In the genomic region with DNA sequence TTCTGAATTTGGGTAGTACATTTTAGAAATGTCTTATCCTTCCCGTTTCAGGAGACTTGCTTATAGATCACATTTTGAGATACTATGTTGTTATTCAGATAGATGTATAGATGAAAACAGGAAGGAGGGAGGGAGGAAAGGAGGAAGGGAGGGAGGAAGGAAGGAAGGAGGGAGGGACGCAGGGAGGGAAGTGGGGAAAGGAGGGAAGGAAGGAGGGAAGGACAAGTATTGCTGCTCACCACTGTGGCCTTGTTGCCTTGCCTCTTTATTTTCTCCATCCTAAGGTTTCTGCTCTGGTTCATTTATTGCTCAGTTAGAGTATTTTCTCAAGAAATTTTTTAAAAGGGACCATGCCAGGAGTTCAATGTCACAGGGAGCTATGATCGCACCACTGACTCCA, we compare ENCODE assay signal across 25 cellular contexts.
"Had no signal": no experiment of that assay in that cellular context is flagged by ENCODE, and none has a peak within 500 bp of the region (broad histone marks: within the 10 kb centered on the region; RNA-seq: fewer than 3 reads in every experiment).

No MANE protein-coding gene starts in this region.

- H3K27me3 ChIP-seq: neutrophil, pancreas, right atrium auricular region, spleen, stomach, tibial artery, transverse colon had no signal

- H3K27ac ChIP-seq: neutrophil, pancreas, prostate gland, right atrium auricular region, skin epidermis, spleen, stomach, thoracic aorta, tibial artery, transverse colon had no signal

- H3K4me3 ChIP-seq: pancreas, prostate gland, right atrium auricular region, skin epidermis, smooth muscle cell, spleen, stomach, thoracic aorta, tibial artery, transverse colon had no signal

- H3K9me3 ChIP-seq: neutrophil, pancreas, prostate gland, right atrium auricular region, stomach, thoracic aorta, tibial artery, transverse colon had no signal

- DNase-seq: naive B cell; naive thymus-derived CD8-positive, alpha-beta T cell; nephron progenitor cell; nucleus accumbens; pancreas; retina; spleen; stimulated activated CD4-positive, alpha-beta T cell treated with anti-CD3 and anti-CD28 coated beads, Interleukin-12 subunit alpha, Interleukin-12 subunit beta, amount 100 ng/mL, for 4 hours; stimulated activated CD4-positive, alpha-beta T cell treated with anti-CD3 and anti-CD28 coated beads, Interleukin-1b, Interleukin-23, amount 100 ng/mL, for 48 hours; stimulated activated CD4-positive, alpha-beta T cell treated with anti-CD3 and anti-CD28 coated beads, Interleukin-4, amount 100 ng/mL, for 1 hour; stimulated activated naive B cell treated with anti-CD40 and anti-IgM and Interleukin-4, amounts not matched to agents 10 μg/mL and 1 μg/mL and 100 μg/mL, for 72 hours; stimulated activated naive CD4-positive, alpha-beta T cell treated with Interleukin-2 at 50 U/mL for 16 hours; stomach; tibial artery; transverse colon had no signal

- H3K4me2 ChIP-seq: smooth muscle cell had no signal

- H3K4me1 ChIP-seq: pancreas, prostate gland, right atrium auricular region, spleen, tibial artery had no signal

- FAIRE-seq: pancreas, urothelium cell line had no signal

- ATAC-seq: naive thymus-derived CD8-positive, alpha-beta T cell; natural killer cell treated with Interleukin-12 subunit alpha and Interleukin-12 subunit beta and Interleukin-15 and Interleukin-18, amount 100 ng/mL, for 72 hours; pancreas; sciatic nerve; stimulated activated effector memory CD8-positive, alpha-beta T cell treated with anti-CD3 and anti-CD28 coated beads, Interleukin-12 subunit alpha, Interleukin-12 subunit beta, amount 100 ng/mL, for 72 hours; stimulated activated naive B cell treated with anti-CD40 and anti-IgM and Interleukin-4, amounts not matched to agents 10 μg/mL and 1 μg/mL and 100 μg/mL, for 72 hours had no signal

- H3K36me3 ChIP-seq: neutrophil, pancreas, prostate gland, right atrium auricular region, thoracic aorta, transverse colon had no signal
